1 cellular context compared by ENCODE assay signal in genomic region chr2:199329466-199329865, GRCh38.
TF ChIP-seq lines count a peak whose summit lies in the region.

No MANE protein-coding gene starts in this region.

TF ChIP-seq in IMR-90, 13 proteins besides CTCF, POLR2A, EP300 and RAD21 (continued from another document):
- no peak for TF ChIP-seq MXI1 (IDR thresholded peaks at IDR 0.05; ENCODE audit: borderline replicate concordance, low read depth, low read length)
- TF ChIP-seq SMC3 (IDR thresholded peaks at IDR 0.05; ENCODE audit: low read depth, low read length) = no peak
- no peak for TF ChIP-seq MAFK (IDR thresholded peaks at IDR 0.05; ENCODE audit: low read depth, low read length)
- no peak for TF ChIP-seq RCOR1 (IDR thresholded peaks at IDR 0.05; ENCODE audit: insufficient replicate concordance, low read length)
- no peak for TF ChIP-seq FOS (IDR thresholded peaks at IDR 0.05; ENCODE audit: low read depth, low read length)
- no peak for TF ChIP-seq CEBPB (IDR thresholded peaks at IDR 0.05; ENCODE audit: low read depth, low read length)
- TF ChIP-seq CHD1 (IDR thresholded peaks at IDR 0.05; ENCODE audit: low read depth, low read length) = no peak
- TF ChIP-seq, protein P1, sequence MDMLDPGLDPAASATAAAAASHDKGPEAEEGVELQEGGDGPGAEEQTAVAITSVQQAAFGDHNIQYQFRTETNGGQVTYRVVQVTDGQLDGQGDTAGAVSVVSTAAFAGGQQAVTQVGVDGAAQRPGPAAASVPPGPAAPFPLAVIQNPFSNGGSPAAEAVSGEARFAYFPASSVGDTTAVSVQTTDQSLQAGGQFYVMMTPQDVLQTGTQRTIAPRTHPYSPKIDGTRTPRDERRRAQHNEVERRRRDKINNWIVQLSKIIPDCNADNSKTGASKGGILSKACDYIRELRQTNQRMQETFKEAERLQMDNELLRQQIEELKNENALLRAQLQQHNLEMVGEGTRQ (IDR thresholded peaks at IDR 0.05; ENCODE audit: low read depth, low read length) = no peak
- TF ChIP-seq MAZ (IDR thresholded peaks at IDR 0.05; ENCODE audit: borderline replicate concordance, low read depth, low read length) = no peak
- no peak for TF ChIP-seq RFX5 (IDR thresholded peaks at IDR 0.05; ENCODE audit: low read depth, low read length)
- TF ChIP-seq BHLHE40 (IDR thresholded peaks at IDR 0.05; ENCODE audit: low read depth, low read length) = no peak
- TF ChIP-seq NFE2L2 (IDR thresholded peaks at IDR 0.05; ENCODE audit: low read depth, low read length) = no peak
